In the genomic region with DNA sequence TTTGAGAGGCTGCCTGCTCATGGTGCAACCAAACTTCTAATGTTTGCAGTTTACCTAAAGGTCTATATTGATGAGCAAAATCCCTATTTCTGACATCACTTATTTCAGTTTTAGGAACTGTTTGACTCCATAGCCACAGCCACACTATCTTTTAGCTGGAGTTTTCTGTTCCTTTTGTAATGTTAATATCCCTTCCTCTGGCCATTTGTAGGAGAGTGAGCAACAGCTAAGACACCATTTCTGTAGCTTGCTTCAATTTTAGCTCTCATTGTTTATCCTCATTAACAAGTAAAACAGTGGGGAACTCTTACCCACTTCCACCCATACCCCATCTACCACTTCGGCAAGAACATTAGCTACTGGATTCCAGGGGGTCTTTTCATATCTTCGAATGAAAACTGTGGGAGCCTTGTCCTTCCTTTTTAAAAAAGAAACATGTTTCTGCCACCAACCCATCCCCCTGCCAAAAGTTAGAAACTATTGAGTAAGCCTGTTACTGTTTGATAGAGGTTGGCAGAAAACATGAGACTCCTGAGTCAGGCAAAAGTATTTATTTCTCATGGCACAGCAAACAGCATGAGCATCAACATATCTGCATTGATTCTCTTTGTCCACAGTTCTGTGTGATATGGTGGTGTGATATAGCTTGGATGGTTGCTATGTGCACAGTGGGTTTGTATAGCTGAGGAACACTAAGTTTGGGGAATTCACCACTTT, we compare ENCODE assay signal across 20 cellular contexts.
"Had no signal": no experiment of that assay in that cellular context is flagged by ENCODE, and none has a peak within 500 bp of the region (broad histone marks: within the 10 kb centered on the region; RNA-seq: fewer than 3 reads in every experiment).

No MANE protein-coding gene starts in this region.

- H3K27ac ChIP-seq: coronary artery, dorsolateral prefrontal cortex, heart right ventricle, pancreas, prostate gland had no signal

- H3K27me3 ChIP-seq: dorsolateral prefrontal cortex had no signal

- ATAC-seq: heart right ventricle; left cardiac atrium; left ventricle myocardium superior; naive thymus-derived CD8-positive, alpha-beta T cell; pancreas; sciatic nerve had no signal

- H3K27ac Mint-ChIP-seq: immature natural killer cell; naive thymus-derived CD8-positive, alpha-beta T cell had no signal

- H3K4me1 Mint-ChIP-seq: immature natural killer cell; naive thymus-derived CD8-positive, alpha-beta T cell had no signal

- H3K4me1 ChIP-seq: heart right ventricle, pancreas, prostate gland had no signal

- H3K4me3 ChIP-seq: coronary artery, dorsolateral prefrontal cortex, heart right ventricle, pancreas, prostate gland had no signal

- H3K9me3 ChIP-seq: heart right ventricle, pancreas, prostate gland had no signal

- H3K9me3 Mint-ChIP-seq: naive thymus-derived CD8-positive, alpha-beta T cell had no signal

- DNase-seq: central memory CD4-positive, alpha-beta T cell; dorsolateral prefrontal cortex; effector CD8-positive, alpha-beta T cell; heart right ventricle; hypothalamus; immature natural killer cell; left cardiac atrium; left ventricle myocardium superior; mesendoderm; naive thymus-derived CD8-positive, alpha-beta T cell; occipital lobe; pancreas; retina; stimulated activated CD4-positive, alpha-beta T cell treated with anti-CD3 and anti-CD28 coated beads, Interleukin-2, amount 100 ng/mL, for 24 hours; stimulated activated naive CD4-positive, alpha-beta T cell treated with Interleukin-2 at 50 U/mL for 16 hours; trophoblast cell had no signal

- H3K36me3 ChIP-seq: heart right ventricle, pancreas, prostate gland had no signal

- H3K4me3 Mint-ChIP-seq: immature natural killer cell; naive thymus-derived CD8-positive, alpha-beta T cell; neural crest cell had no signal

- H3K36me3 Mint-ChIP-seq: immature natural killer cell; naive thymus-derived CD8-positive, alpha-beta T cell had no signal
